10 cellular contexts compared by ENCODE assay signal in the genomic region with DNA sequence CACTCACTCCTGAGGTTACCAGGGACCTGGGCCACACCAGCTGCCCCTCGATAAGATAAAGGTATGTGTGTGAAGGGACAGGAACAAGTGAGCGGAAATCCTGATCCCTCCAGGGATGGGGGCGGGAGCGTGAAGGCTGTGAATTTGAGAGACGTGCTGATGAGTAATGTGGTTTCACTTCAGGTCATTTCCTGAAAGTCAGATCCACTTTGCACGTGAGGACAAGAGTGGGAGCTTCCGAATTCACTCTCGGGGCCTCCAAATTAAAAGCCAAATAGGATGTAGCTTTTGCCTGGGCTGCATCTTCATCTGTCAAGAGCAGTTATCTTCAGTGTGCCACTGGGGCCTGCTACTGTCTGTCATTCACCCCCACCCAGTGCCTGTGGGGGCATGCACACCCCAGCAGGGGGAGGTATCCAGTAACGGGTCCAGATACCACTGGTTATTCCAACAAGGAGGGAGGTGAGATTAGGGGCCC.
DNase-seq lines count a peak whose midpoint lies in the region; ATAC-seq and TF ChIP-seq lines count a peak whose summit lies in the region.
"Had no signal": no experiment of that assay in that cellular context is flagged by ENCODE, and none has a peak within 500 bp of the region (broad histone marks: within the 10 kb centered on the region; RNA-seq: fewer than 3 reads in every experiment).

No MANE protein-coding gene starts in this region.

- no peaks in the 10 kb centered on the region for H3F3A ChIP-seq in MM.1S (ENCODE audit: insufficient read depth, low read length)

- peak overlapping the region; percentile 78 for H3K27ac Mint-ChIP-seq in activated CD4-positive, alpha-beta T cell treated with anti-CD3 and anti-CD28 coated beads for 36 hours
- no peak overlapping the region for H3K27ac Mint-ChIP-seq in T-helper 1 cell treated with Interleukin-12 subunit alpha and Interleukin-12 subunit beta and Interleukin-4 antibody, amounts not matched to agents 30 μg/mL and 1 μg/mL, for 36 hours

- TF ChIP-seq CTCF in MM.1S (IDR thresholded peaks at IDR 0.05; ENCODE audit: low read length): no peak

- no peak overlapping the region for H3K9ac ChIP-seq in MM.1S (ENCODE audit: low read length)

- no peak overlapping the region for H3K4me3 ChIP-seq in MM.1S (ENCODE audit: low read length)
- H3K4me3 ChIP-seq: gastroesophageal sphincter had no signal

- POLR2A ChIA-PET in activated CD4-positive, alpha-beta T cell treated with anti-CD3 and anti-CD28 coated beads for 36 hours (lab: Charles Lee): interaction anchor here (0.9 kb wide), 1 partner anchor 72 kb away, joined by 3 read pairs; no protein-coding TSS in a partner anchor

- no peaks in the 10 kb centered on the region for H3K36me3 ChIP-seq in MM.1S (replicated peaks; ENCODE audit: insufficient read depth, low read length)
- H3K36me3 ChIP-seq: gastroesophageal sphincter had no signal

- peak overlapping the region; percentile 50 for H3K4me3 Mint-ChIP-seq in activated CD4-positive, alpha-beta T cell treated with anti-CD3 and anti-CD28 coated beads for 36 hours
- H3K4me3 Mint-ChIP-seq in T-helper 1 cell treated with Interleukin-12 subunit alpha and Interleukin-12 subunit beta and Interleukin-4 antibody, amounts not matched to agents 30 μg/mL and 1 μg/mL, for 36 hours: peak overlapping the region; percentile 33

- H3K9me3 ChIP-seq in MM.1S (replicated peaks; ENCODE audit: insufficient read depth, low read length): no peaks in the 10 kb centered on the region
- H3K9me3 ChIP-seq: gastroesophageal sphincter had no signal

- peaks cover 39% of the 10 kb centered on the region for H3K4me1 Mint-ChIP-seq in activated CD4-positive, alpha-beta T cell treated with anti-CD3 and anti-CD28 coated beads for 36 hours
- peaks cover 9% of the 10 kb centered on the region for H3K4me1 Mint-ChIP-seq in T-helper 1 cell treated with Interleukin-12 subunit alpha and Interleukin-12 subunit beta and Interleukin-4 antibody, amounts not matched to agents 30 μg/mL and 1 μg/mL, for 36 hours (ENCODE audit: low read depth)

- CTCF ChIA-PET in activated CD4-positive, alpha-beta T cell treated with anti-CD3 and anti-CD28 coated beads for 36 hours (lab: Charles Lee): interaction anchor here (0.6 kb wide), 1 partner anchor 238 kb away, joined by 3 read pairs; no protein-coding TSS in a partner anchor

- H4K20me1 ChIP-seq in MM.1S (ENCODE audit: insufficient read depth, low read length): no peaks in the 10 kb centered on the region

- H3K79me2 ChIP-seq in MM.1S (ENCODE audit: low read length): no peaks in the 10 kb centered on the region

- H3K4me1 ChIP-seq in MM.1S (ENCODE audit: low read length): no peaks in the 10 kb centered on the region
- H3K4me1 ChIP-seq: gastroesophageal sphincter had no signal

- peak; percentile 81 for DNase-seq in activated CD4-positive, alpha-beta T cell treated with anti-CD3 and anti-CD28 coated beads for 36 hours
- DNase-seq in activated CD4-positive, alpha-beta T cell treated with anti-CD3 and anti-CD28 coated beads, Interleukin-2, amount 50 U/mL, for 1 hour: no peak
- DNase-seq in fibroblast of gingiva (ENCODE audit: low read depth): peak; percentile 27
- DNase-seq in stimulated activated CD8-positive, alpha-beta memory T cell treated with anti-CD3 and anti-CD28 coated beads, Interleukin-7, amount 100 ng/mL, for 24 hours (ENCODE audit: low read depth): peak; percentile 16
- DNase-seq in superior temporal gyrus (ENCODE audit: extremely low spot score): no peak
- no peak for DNase-seq in MM.1S

- peak; percentile 74 for ATAC-seq in activated CD4-positive, alpha-beta T cell treated with anti-CD3 and anti-CD28 coated beads for 36 hours
- no peak for ATAC-seq in GM18517 (IDR thresholded peaks at IDR 0.05; ENCODE audit: unreplicated experiment)
- ATAC-seq: gastroesophageal sphincter had no signal

- peaks cover 9% of the 10 kb centered on the region for H3K27me3 Mint-ChIP-seq in activated CD4-positive, alpha-beta T cell treated with anti-CD3 and anti-CD28 coated beads for 36 hours
- peaks cover 4% of the 10 kb centered on the region for H3K27me3 Mint-ChIP-seq in T-helper 1 cell treated with Interleukin-12 subunit alpha and Interleukin-12 subunit beta and Interleukin-4 antibody, amounts not matched to agents 30 μg/mL and 1 μg/mL, for 36 hours (ENCODE audit: low read depth)

- no peak overlapping the region for H3K27ac ChIP-seq in MM.1S (ENCODE audit: low read length)
- H3K27ac ChIP-seq: C4-2B, gastroesophageal sphincter had no signal

- no peaks in the 10 kb centered on the region for H3K36me3 Mint-ChIP-seq in activated CD4-positive, alpha-beta T cell treated with anti-CD3 and anti-CD28 coated beads for 36 hours (ENCODE audit: low read depth)
- H3K36me3 Mint-ChIP-seq in T-helper 1 cell treated with Interleukin-12 subunit alpha and Interleukin-12 subunit beta and Interleukin-4 antibody, amounts not matched to agents 30 μg/mL and 1 μg/mL, for 36 hours (ENCODE audit: low read depth): no peaks in the 10 kb centered on the region

- no peaks in the 10 kb centered on the region for H3K9me3 Mint-ChIP-seq in activated CD4-positive, alpha-beta T cell treated with anti-CD3 and anti-CD28 coated beads for 36 hours (ENCODE audit: low read depth)
- H3K9me3 Mint-ChIP-seq in T-helper 1 cell treated with Interleukin-12 subunit alpha and Interleukin-12 subunit beta and Interleukin-4 antibody, amounts not matched to agents 30 μg/mL and 1 μg/mL, for 36 hours: no peaks in the 10 kb centered on the region

- no peak overlapping the region for H2AFZ ChIP-seq in MM.1S (ENCODE audit: low read length)

- H3K9me2 ChIP-seq in MM.1S (replicated peaks; ENCODE audit: insufficient read depth, low read length): no peaks in the 10 kb centered on the region

- H3K4me2 ChIP-seq in MM.1S (ENCODE audit: low read depth, low read length): no peak overlapping the region

- H3K27me3 ChIP-seq in MM.1S (replicated peaks; ENCODE audit: insufficient read depth, low read length): no peaks in the 10 kb centered on the region

- intact Hi-C loops in activated CD4-positive, alpha-beta T cell treated with anti-CD3 and anti-CD28 coated beads for 36 hours (cut with DNase I, micrococcal nuclease): loop anchor here (2.0 to 10.0 kb wide), 3 partner anchors 71 to 195 kb away; no protein-coding TSS in a partner anchor

Comparison
In these comparisons a context has a peak if more than half of its experiments do, and no peak if none do; other contexts are left out.
1. DNase-seq: peak in activated CD4-positive, alpha-beta T cell treated with anti-CD3 and anti-CD28 coated beads for 36 hours (single experiment), fibroblast of gingiva (single experiment) and stimulated activated CD8-positive, alpha-beta memory T cell treated with anti-CD3 and anti-CD28 coated beads, Interleukin-7, amount 100 ng/mL, for 24 hours (single experiment); none in activated CD4-positive, alpha-beta T cell treated with anti-CD3 and anti-CD28 coated beads, Interleukin-2, amount 50 U/mL, for 1 hour (single experiment), superior temporal gyrus (single experiment) and MM.1S (single experiment).